1 cellular context compared by ENCODE assay signal in the genomic region with DNA sequence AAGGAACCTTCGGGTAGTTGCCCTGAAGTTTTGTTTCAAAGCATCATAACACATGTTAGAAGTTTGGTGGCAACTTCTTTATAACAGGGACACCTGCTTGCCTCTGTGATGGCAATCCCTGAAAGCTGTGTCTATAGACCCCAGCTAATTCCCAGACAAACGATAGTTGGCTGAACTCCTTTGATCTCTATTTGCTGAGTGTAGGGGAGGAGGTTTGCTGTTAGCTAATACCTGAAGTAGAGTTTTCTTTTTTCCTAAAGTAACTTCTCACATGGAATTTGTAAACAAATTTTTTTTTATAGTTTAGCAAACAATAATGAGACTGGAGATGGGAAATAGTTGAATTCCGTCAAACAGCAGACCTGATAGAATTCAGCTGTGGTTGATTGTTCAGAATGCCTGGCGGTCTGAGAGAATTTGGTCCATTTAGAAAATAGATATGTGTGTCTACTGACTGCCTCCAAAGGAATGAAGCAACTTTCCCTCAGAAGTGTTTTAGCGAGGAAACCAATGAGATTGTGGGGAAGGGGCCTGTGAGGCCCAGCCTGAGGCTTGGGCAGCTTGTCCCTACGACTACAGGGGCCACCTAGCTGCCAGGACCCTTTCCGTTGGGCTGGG.
TF ChIP-seq lines count a peak whose summit lies in the region.

No MANE protein-coding gene starts in this region.

TF ChIP-seq in HepG2, 621 proteins besides CTCF, POLR2A, EP300 and RAD21 (continued from another document and continues in another):
- no peak for TF ChIP-seq TFE3 (CRISPR knock-in tag; IDR thresholded peaks at IDR 0.05)
- no peak for TF ChIP-seq AHR (CRISPR knock-in tag; IDR thresholded peaks at IDR 0.05)
- no peak for TF ChIP-seq ZBTB21 (CRISPR knock-in tag; IDR thresholded peaks at IDR 0.05)
- TF ChIP-seq ZNF616 (CRISPR knock-in tag; IDR thresholded peaks at IDR 0.05; ENCODE audit: low read depth) = no peak
- no peak for TF ChIP-seq JDP2 (CRISPR knock-in tag; IDR thresholded peaks at IDR 0.05; ENCODE audit: borderline replicate concordance)
- TF ChIP-seq ZZZ3 (CRISPR knock-in tag; IDR thresholded peaks at IDR 0.05; ENCODE audit: borderline replicate concordance) = no peak
- no peak for TF ChIP-seq CAMTA2 (CRISPR knock-in tag; IDR thresholded peaks at IDR 0.05; ENCODE audit: borderline replicate concordance)
- TF ChIP-seq ZNF7 (CRISPR knock-in tag; IDR thresholded peaks at IDR 0.05) = no peak
- no peak for TF ChIP-seq NBN (conservative IDR thresholded peaks at IDR 0.05)
- TF ChIP-seq ZNF407 (CRISPR knock-in tag; IDR thresholded peaks at IDR 0.05; ENCODE audit: not compliant biosample characterization) = no peak
- TF ChIP-seq BRF2 (CRISPR knock-in tag; IDR thresholded peaks at IDR 0.05) = no peak
- no peak for TF ChIP-seq NFE2L1 (CRISPR knock-in tag; IDR thresholded peaks at IDR 0.05; ENCODE audit: borderline replicate concordance)
- no peak for TF ChIP-seq POLR2AphosphoS2 (IDR thresholded peaks at IDR 0.05; ENCODE audit: low read depth, low read length)
- TF ChIP-seq ZNF772 (CRISPR knock-in tag; IDR thresholded peaks at IDR 0.05) = no peak
- TF ChIP-seq SMARCE1 (IDR thresholded peaks at IDR 0.05; ENCODE audit: borderline replicate concordance) = no peak
- no peak for TF ChIP-seq ZNF569 (CRISPR knock-in tag; IDR thresholded peaks at IDR 0.05; ENCODE audit: borderline replicate concordance)
- no peak for TF ChIP-seq STAG1 (CRISPR knock-in tag; IDR thresholded peaks at IDR 0.05)
- TF ChIP-seq, protein P1, sequence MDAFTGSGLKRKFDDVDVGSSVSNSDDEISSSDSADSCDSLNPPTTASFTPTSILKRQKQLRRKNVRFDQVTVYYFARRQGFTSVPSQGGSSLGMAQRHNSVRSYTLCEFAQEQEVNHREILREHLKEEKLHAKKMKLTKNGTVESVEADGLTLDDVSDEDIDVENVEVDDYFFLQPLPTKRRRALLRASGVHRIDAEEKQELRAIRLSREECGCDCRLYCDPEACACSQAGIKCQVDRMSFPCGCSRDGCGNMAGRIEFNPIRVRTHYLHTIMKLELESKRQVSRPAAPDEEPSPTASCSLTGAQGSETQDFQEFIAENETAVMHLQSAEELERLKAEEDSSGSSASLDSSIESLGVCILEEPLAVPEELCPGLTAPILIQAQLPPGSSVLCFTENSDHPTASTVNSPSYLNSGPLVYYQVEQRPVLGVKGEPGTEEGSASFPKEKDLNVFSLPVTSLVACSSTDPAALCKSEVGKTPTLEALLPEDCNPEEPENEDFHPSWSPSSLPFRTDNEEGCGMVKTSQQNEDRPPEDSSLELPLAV (CRISPR knock-in tag; conservative IDR thresholded peaks at IDR 0.05; ENCODE audit: low read depth) = no peak
- peak; percentile 28; the same call in 1 of the 2 replicates for TF ChIP-seq FOXK1 (CRISPR knock-in tag; IDR thresholded peaks at IDR 0.05; ENCODE audit: borderline replicate concordance, low read depth)
- TF ChIP-seq ZNF343 (CRISPR knock-in tag; IDR thresholded peaks at IDR 0.05) = no peak
- no peak for TF ChIP-seq HOMEZ (CRISPR knock-in tag; IDR thresholded peaks at IDR 0.05; ENCODE audit: low read depth)
- TF ChIP-seq KDM6A (CRISPR knock-in tag; IDR thresholded peaks at IDR 0.05; ENCODE audit: low read depth) = no peak
- TF ChIP-seq HMGXB4 (CRISPR knock-in tag; IDR thresholded peaks at IDR 0.05; ENCODE audit: borderline replicate concordance in 1 of 2, low read depth in 1 of 2) = no peak
- TF ChIP-seq RARA (CRISPR knock-in tag; IDR thresholded peaks at IDR 0.05) = peak; percentile 71
- no peak for TF ChIP-seq MATR3 (CRISPR knock-in tag; IDR thresholded peaks at IDR 0.05)
- TF ChIP-seq E2F1 (CRISPR knock-in tag; IDR thresholded peaks at IDR 0.05) = no peak
- peak; percentile 86 for TF ChIP-seq SOX5 (CRISPR knock-in tag; IDR thresholded peaks at IDR 0.05; ENCODE audit: borderline replicate concordance)
- TF ChIP-seq NCOA5 (CRISPR knock-in tag; IDR thresholded peaks at IDR 0.05) = no peak
- no peak for TF ChIP-seq ZNF564 (CRISPR knock-in tag; IDR thresholded peaks at IDR 0.05)
